ENCODE assay signal across 8 cellular contexts in genomic region chr2:72745679-72746368, GRCh38.
DNase-seq lines count a peak whose midpoint lies in the region; ATAC-seq and TF ChIP-seq lines count a peak whose summit lies in the region.

No MANE protein-coding gene starts in this region.

- H3K4me1 Mint-ChIP-seq in endothelial cell (ENCODE audit: unreplicated experiment), result peaks cover 19% of the 10 kb centered on the region

- no TSS peak for BruUV-seq in PC-3 (replicated peaks; lab: Mats Ljungman, UMichigan)

- H4K20me1 ChIP-seq in KMS-11 (ENCODE audit: insufficient read depth), result no peaks in the 10 kb centered on the region
- H4K20me1 ChIP-seq in PC-3 (ENCODE audit: low read length), result peaks cover 6% of the 10 kb centered on the region

- DNase-seq in DMS153 treated with DMSO at 0.1 percent for 48 hours (lab: John Stamatoyannopoulos, UW; ENCODE audit: unreplicated experiment), result peak; percentile 62
- DNase-seq in PC-3, result peak; percentile 85
- peak; percentile 20 for DNase-seq in endothelial cell (ENCODE audit: low spot score)
- DNase-seq in myocyte (ENCODE audit: low read depth), result peak; percentile 68
- no peak for DNase-seq in activated CD4-positive, CD25-positive, alpha-beta regulatory T cell (lab: John Stamatoyannopoulos, UW)
- no peak for DNase-seq in activated CD4-positive, alpha-beta T cell treated with anti-CD3 and anti-CD28 coated beads, Interleukin-2, amount 50 U/mL, for 48 hours

- H3K27me3 ChIP-seq in KMS-11 (ENCODE audit: insufficient read depth, low read depth) (no peaks in the 10 kb centered on the region), PC-3 (ENCODE audit: low read length) (no peaks in the 10 kb centered on the region)

- no peaks in the 10 kb centered on the region for H3K36me3 Mint-ChIP-seq in endothelial cell (ENCODE audit: low read depth, unreplicated experiment)

- H3K9me2 ChIP-seq in PC-3 (replicated peaks; ENCODE audit: low read length), result no peaks in the 10 kb centered on the region

- no peak overlapping the region for H3K4me3 ChIP-seq in KMS-11 (IDR thresholded peaks at IDR 0.05; ENCODE audit: insufficient read depth, low read depth, low read length)
- H3K4me3 ChIP-seq in PC-3 (ENCODE audit: low read length), result no peak overlapping the region

- H3K4me1 ChIP-seq in KMS-11 (ENCODE audit: low read depth, poor library complexity, severe bottlenecking), result peaks cover 4% of the 10 kb centered on the region
- H3K4me1 ChIP-seq in PC-3 (ENCODE audit: insufficient read depth, low read length), result peaks cover 19% of the 10 kb centered on the region

- H3K9ac ChIP-seq in KMS-11 (no peak overlapping the region), PC-3 (ENCODE audit: low read length) (no peak overlapping the region)

- no peaks in the 10 kb centered on the region for H3K9me3 Mint-ChIP-seq in endothelial cell (ENCODE audit: unreplicated experiment)

- no peak overlapping the region for H3K4me2 ChIP-seq in KMS-11
- no peak overlapping the region for H3K4me2 ChIP-seq in PC-3 (ENCODE audit: low read length)

- TF ChIP-seq CTCF in KMS-11 (conservative IDR thresholded peaks at IDR 0.05; ENCODE audit: low read depth, low read length) (peak; percentile 77), PC-3 (conservative IDR thresholded peaks at IDR 0.05; ENCODE audit: low read depth, low read length) (peak; percentile 92), endothelial cell (IDR thresholded peaks at IDR 0.05; ENCODE audit: unreplicated experiment) (peak; percentile 53)

- POLR2A ChIA-PET in PC-3 (lab: Charles Lee; ENCODE audit: unreplicated experiment), result no interaction called here

- CTCF ChIA-PET in PC-3 (lab: Charles Lee), result interaction anchor here (0.6 to 1.1 kb wide), 5 partner anchors 30 to 1414 kb away, joined by 3 to 8 read pairs (median 4); partner anchors contain the start of gene ZNF638

- no peaks in the 10 kb centered on the region for H3F3A ChIP-seq in PC-3 (ENCODE audit: low read length, unreplicated experiment)

- H3K9me3 ChIP-seq in PC-3 (ENCODE audit: low read length), result no peaks in the 10 kb centered on the region

- H3K79me2 ChIP-seq in KMS-11 (ENCODE audit: insufficient read depth, low read depth) (no peaks in the 10 kb centered on the region), PC-3 (ENCODE audit: low read length) (no peaks in the 10 kb centered on the region)

- H2AFZ ChIP-seq in KMS-11 (ENCODE audit: low read depth) (no peak overlapping the region), PC-3 (ENCODE audit: low read length) (no peak overlapping the region)

- ATAC-seq in PC-3 (peak; percentile 57), HG03196 (IDR thresholded peaks at IDR 0.05; ENCODE audit: unreplicated experiment) (no peak)

- no peak overlapping the region for H3K27ac ChIP-seq in KMS-11
- no peak overlapping the region for H3K27ac ChIP-seq in PC-3 (ENCODE audit: low read length)

- intact Hi-C loops in PC-3 (cut with micrococcal nuclease), result loop anchor here (1.0 to 10.0 kb wide), 5 partner anchors 137 to 1201 kb away; no protein-coding TSS in a partner anchor

- no peak overlapping the region for H3K4me3 Mint-ChIP-seq in endothelial cell (ENCODE audit: unreplicated experiment)

- H3K27ac Mint-ChIP-seq in endothelial cell (ENCODE audit: unreplicated experiment), result no peak overlapping the region

- H3K27me3 Mint-ChIP-seq in endothelial cell (ENCODE audit: unreplicated experiment), result no peaks in the 10 kb centered on the region

- H3K36me3 ChIP-seq in KMS-11 (ENCODE audit: insufficient read depth) (no peaks in the 10 kb centered on the region), PC-3 (ENCODE audit: low read depth, low read length) (no peaks in the 10 kb centered on the region)

Comparison
In these comparisons a context has a peak if more than half of its experiments do, and no peak if none do; other contexts are left out.
1. DNase-seq: peak in DMS153 treated with DMSO at 0.1 percent for 48 hours (single experiment), PC-3 (single experiment), endothelial cell (single experiment) and myocyte (single experiment); none in activated CD4-positive, CD25-positive, alpha-beta regulatory T cell (0 of 4) and activated CD4-positive, alpha-beta T cell treated with anti-CD3 and anti-CD28 coated beads, Interleukin-2, amount 50 U/mL, for 48 hours (0 of 2).
2. Peak in every context shown above with its lines, with median percentiles within 50 percentile points of each other: CTCF ChIP-seq.